8 cellular contexts compared by ENCODE assay signal in genomic region chr3:113746955-113747718, GRCh38. TPM values are rescaled to one million over a fixed set of nuclear protein-coding genes. Genes with fewer than 3 reads are reported as not detected.
DNase-seq lines count a peak whose midpoint lies in the region; ATAC-seq and TF ChIP-seq lines count a peak whose summit lies in the region.

ATP6V1A (plus strand) TSS chr3:113747035; CDS start chr3:113778754, 31,719 bp downstream.

- DNase-seq in AG09309 (ENCODE audit: low read depth) (no peak), RPMI7951 (ENCODE audit: low read depth) (peak; percentile 7), activated gamma-delta T cell (lab: John Stamatoyannopoulos, UW) (peak; percentile 63), germinal center (ENCODE audit: low spot score) (peak; percentile 88), ovary (peak in 3 of 5 donors; percentile 74 to 78 (median 76)), tibial nerve (ENCODE audit: low spot score in 2 of 2) (no peak)

- H3K27me3 ChIP-seq in ovary (no peaks in the 10 kb centered on the region), tibial nerve (no peaks in the 10 kb centered on the region)

- H3K27ac ChIP-seq in ovary (peak within 1 kb of the TSS; percentile 80 to 99), tibial nerve (peak within 1 kb of the TSS; percentile 94 to 99 (median 98))

- TF ChIP-seq POLR2A in ovary (IDR thresholded peaks at IDR 0.05) (no peak), tibial nerve (IDR thresholded peaks at IDR 0.05) (peak in 1 of 2 donors; percentile 35)

- ATAC-seq in GM18861 (IDR thresholded peaks at IDR 0.05; ENCODE audit: unreplicated experiment) (peak; percentile 31), HG03097 (IDR thresholded peaks at IDR 0.05; ENCODE audit: low FRiP score, unreplicated experiment) (peak; percentile 35)

- TF ChIP-seq EP300 in ovary (IDR thresholded peaks at IDR 0.05) (no peak), tibial nerve (IDR thresholded peaks at IDR 0.05) (peak in 1 of 2 donors; percentile 2)

- peaks cover 6% of the 10 kb centered on the region for H3K4me1 ChIP-seq in ovary (ENCODE audit: insufficient read depth)
- peaks cover 0 to 59% (median 26%) of the 10 kb centered on the region in 4 donors for H3K4me1 ChIP-seq in tibial nerve

- TF ChIP-seq CTCF in AG09309 (IDR thresholded peaks at IDR 0.05; ENCODE audit: control insufficient read depth, insufficient read depth, low read depth, low read length, missing control alignments) (no peak), ovary (IDR thresholded peaks at IDR 0.05) (no peak), tibial nerve (IDR thresholded peaks at IDR 0.05) (no peak)

- intact Hi-C loops in ovary (cut with DNase I) = loop anchor here in 1 of 4 donors (2.0 to 5.0 kb wide), 3 partner anchors 50 to 1400 kb away; partner anchors contain the start of genes ATG3, SLC35A5, USF3 and ZBTB20

- H3K9me3 ChIP-seq in ovary (no peaks in the 10 kb centered on the region), tibial nerve (no peaks in the 10 kb centered on the region)

- H3K36me3 ChIP-seq in ovary (no peaks in the 10 kb centered on the region), tibial nerve (no peaks in the 10 kb centered on the region)

- 0 to 1% (median 0%) methylated on average over 31 of the region's 31 CpGs for WGBS in ovary, 3 donors
- 1% methylated on average over 31 of the region's 31 CpGs for WGBS in tibial nerve, 2 donors

- H3K4me3 ChIP-seq in AG09309 (ENCODE audit: control insufficient read depth, low read depth, low read length) (peak within 1 kb of the TSS; percentile 100), ovary (peak within 1 kb of the TSS; percentile 91), tibial nerve (peak within 1 kb of the TSS; percentile 73 to 98 (median 95))

RNA-seq across cellular contexts. Expression of gene ATP6V1A, which starts in this region (rescaled TPM):
- 65.1 and 75.0 TPM in 2 replicates for total RNA-seq in RPMI7951 (2014; rRNA removed; shearing (Covaris generic))
- total RNA-seq in ovary (10 to 100 TPM; 16.6 to 55.3 (median 43.0) TPM), tibial nerve (10 to 100 TPM; 28.8 to 38.1 (median 34.2) TPM)
- polyA plus RNA-seq in ovary = 10 to 100 TPM in 1 of 2 donors, 1 to 10 TPM in 1; 9.3 to 34.7 TPM

Comparison
In these comparisons a context has a peak if more than half of its experiments do, and no peak if none do; other contexts are left out.
1. DNase-seq: peak in RPMI7951 (single experiment), activated gamma-delta T cell (single experiment), germinal center (single experiment) and ovary (3 of 5); none in AG09309 (single experiment) and tibial nerve (0 of 2).
2. Peak in every context shown above with its lines, with median percentiles within 50 percentile points of each other: H3K4me3 ChIP-seq.